In the genomic region with DNA sequence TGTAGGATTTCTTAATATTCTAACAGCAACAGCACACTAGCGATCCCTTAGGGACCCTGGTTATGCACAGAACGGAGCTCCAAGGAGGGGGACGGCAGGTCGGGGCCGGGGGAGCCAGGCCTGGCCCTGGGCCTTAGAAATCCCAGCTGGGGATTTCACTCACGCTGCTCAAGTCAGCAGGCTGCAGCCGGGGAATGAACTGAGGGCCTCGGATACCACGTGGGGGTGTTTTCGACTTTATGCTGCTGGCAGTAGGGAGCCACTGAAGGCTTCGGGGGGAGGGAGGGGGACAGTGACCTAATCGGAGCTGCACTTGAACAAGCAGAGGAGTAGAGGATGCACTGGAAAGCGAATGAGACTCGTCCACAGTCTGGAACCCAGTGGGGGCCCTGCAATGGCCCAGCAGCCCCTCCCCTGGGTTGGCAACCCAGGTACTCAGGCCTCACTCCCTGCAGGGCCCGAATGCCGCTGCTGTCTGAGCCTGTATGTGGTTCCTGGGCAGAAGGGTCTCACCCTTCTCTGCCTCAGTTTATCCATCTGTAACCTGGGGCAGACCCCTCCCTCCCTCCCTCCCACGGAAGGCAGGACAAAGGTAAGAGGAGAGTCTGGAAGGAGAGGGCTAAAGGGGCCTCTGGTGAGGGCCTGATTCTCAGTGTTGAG, we compare ENCODE assay signal across 24 cellular contexts. TPM values are rescaled to one million over a fixed set of nuclear protein-coding genes. Genes with fewer than 3 reads are reported as not detected.
DNase-seq lines count a peak whose midpoint lies in the region; ATAC-seq and TF ChIP-seq lines count a peak whose summit lies in the region.
"Had no signal": no experiment of that assay in that cellular context is flagged by ENCODE, and none has a peak within 500 bp of the region (broad histone marks: within the 10 kb centered on the region; RNA-seq: fewer than 3 reads in every experiment).

No MANE protein-coding gene starts in this region.

- H3K4me1 ChIP-seq in body of pancreas = peaks cover 18% of the 10 kb centered on the region
- H3K4me1 ChIP-seq in heart left ventricle = peaks cover 0 to 35% (median 12%) of the 10 kb centered on the region in 12 donors
- H3K4me1 ChIP-seq in tibial artery = no peaks in the 10 kb centered on the region
- H3K4me1 ChIP-seq in thyroid gland = no peaks in the 10 kb centered on the region

- intact Hi-C loops in body of pancreas (cut with DNase I) (no loop called here), heart left ventricle (cut with DNase I) (no loop called here), tibial artery (cut with DNase I; ENCODE audit: low total_unique reads) (no loop called here), thyroid gland (cut with DNase I) (no loop called here)

- H3K27me3 ChIP-seq in body of pancreas (no peaks in the 10 kb centered on the region), heart left ventricle (peaks cover 0 to 4% (median 0%) of the 10 kb centered on the region in 9 donors), tibial artery (peaks cover 0 to 50% of the 10 kb centered on the region in 2 donors), thyroid gland (no peaks in the 10 kb centered on the region)

- H3K4me3 Mint-ChIP-seq in stimulated activated naive CD8-positive, alpha-beta T cell treated with anti-CD3 and anti-CD28 coated beads, Interleukin-15, amount 100 ng/mL, for 72 hours = no peak overlapping the region
- H3K4me3 Mint-ChIP-seq: activated CD8-positive, alpha-beta T cell treated with anti-CD3 and anti-CD28 coated beads, Interleukin-2, amount 10 ng/mL, durations not matched to agents 7 days and 5 days; activated naive CD4-positive, alpha-beta T cell treated with anti-CD3 and anti-CD28 coated beads, Interleukin-2, amount 50 U/mL, for 24 hours; activated T-cell treated with anti-CD3 and anti-CD28 coated beads, Interleukin-2, amount 50 U/mL, for 24 hours; CD8-positive, alpha-beta memory T cell had no signal

- H3K9me3 ChIP-seq in body of pancreas = no peaks in the 10 kb centered on the region
- H3K9me3 ChIP-seq in heart left ventricle = no peaks in the 10 kb centered on the region
- no peaks in the 10 kb centered on the region for H3K9me3 ChIP-seq in tibial artery
- no peaks in the 10 kb centered on the region for H3K9me3 ChIP-seq in thyroid gland
- H3K9me3 ChIP-seq: neutrophil, SK-N-SH had no signal

- peak overlapping the region in 1 of 4 donors; percentile 32 for H3K27ac ChIP-seq in body of pancreas
- H3K27ac ChIP-seq in heart left ventricle = peak overlapping the region in 9 of 12 donors; percentile 22 to 71 (median 39)
- H3K27ac ChIP-seq in tibial artery = no peak overlapping the region
- no peak overlapping the region for H3K27ac ChIP-seq in thyroid gland
- H3K27ac ChIP-seq: neutrophil had no signal

- H3K36me3 ChIP-seq in body of pancreas (replicated peaks in 1 of 2; ENCODE audit: insufficient read depth in 1 of 2, low read depth in 2 of 2) = peaks cover 0 to 6% of the 10 kb centered on the region in 2 donors
- H3K36me3 ChIP-seq in heart left ventricle = no peaks in the 10 kb centered on the region
- H3K36me3 ChIP-seq in tibial artery = no peaks in the 10 kb centered on the region
- H3K36me3 ChIP-seq in thyroid gland = no peaks in the 10 kb centered on the region
- H3K36me3 ChIP-seq: neutrophil had no signal

- peak; percentile 39 to 60 (median 57) for DNase-seq in body of pancreas
- peak; percentile 65 to 85 (median 77) for DNase-seq in heart left ventricle
- peak; percentile 65 for DNase-seq in mucosa of gallbladder (ENCODE audit: low spot score)
- DNase-seq in tibial artery = peak; percentile 53 to 76
- no peak for DNase-seq in pons (ENCODE audit: low spot score)
- DNase-seq in stimulated activated naive CD8-positive, alpha-beta T cell treated with anti-CD3 and anti-CD28 coated beads, Interleukin-15, amount 100 ng/mL, for 72 hours = no peak
- DNase-seq in thyroid gland = no peak
- DNase-seq in NCI-H510A (lab: John Stamatoyannopoulos, UW) = no peak
- DNase-seq: activated CD8-positive, alpha-beta T cell treated with anti-CD3 and anti-CD28 coated beads, Interleukin-2, amount 10 ng/mL, durations not matched to agents 7 days and 5 days; activated T-cell treated with anti-CD3 and anti-CD28 coated beads, Interleukin-2, amount 50 U/mL, for 24 hours; DMS79 treated with DMSO at 0.1 percent for 48 hours; kidney glomerular epithelial cell; NCI-H1092; NCI-H2081; NCI-H446 treated with DMSO at 0.1 percent for 48 hours; NK-92 treated with Interleukin-12 subunit alpha and Interleukin-12 subunit beta, amount 100 ng/mL, for 24 hours; small intestine; stimulated activated CD4-positive, alpha-beta T cell treated with anti-CD3 and anti-CD28 coated beads, Interleukin-4, amount 100 ng/mL, for 4 hours; T-helper 9 cell had no signal

- H3K27me3 Mint-ChIP-seq in stimulated activated naive CD8-positive, alpha-beta T cell treated with anti-CD3 and anti-CD28 coated beads, Interleukin-15, amount 100 ng/mL, for 72 hours = peaks cover under 1% of the 10 kb centered on the region
- H3K27me3 Mint-ChIP-seq: activated naive CD4-positive, alpha-beta T cell treated with anti-CD3 and anti-CD28 coated beads, Interleukin-2, amount 50 U/mL, for 24 hours had no signal

- H3K4me1 Mint-ChIP-seq in stimulated activated naive CD8-positive, alpha-beta T cell treated with anti-CD3 and anti-CD28 coated beads, Interleukin-15, amount 100 ng/mL, for 72 hours = no peaks in the 10 kb centered on the region
- H3K4me1 Mint-ChIP-seq: activated naive CD4-positive, alpha-beta T cell treated with anti-CD3 and anti-CD28 coated beads, Interleukin-2, amount 50 U/mL, for 24 hours; CD8-positive, alpha-beta memory T cell had no signal

- TF ChIP-seq POLR2A in body of pancreas (IDR thresholded peaks at IDR 0.05) (no peak), heart left ventricle (IDR thresholded peaks at IDR 0.05) (no peak), thyroid gland (IDR thresholded peaks at IDR 0.05) (no peak)

- no peak overlapping the region for H3K27ac Mint-ChIP-seq in stimulated activated naive CD8-positive, alpha-beta T cell treated with anti-CD3 and anti-CD28 coated beads, Interleukin-15, amount 100 ng/mL, for 72 hours
- H3K27ac Mint-ChIP-seq: activated CD8-positive, alpha-beta T cell treated with anti-CD3 and anti-CD28 coated beads, Interleukin-2, amount 10 ng/mL, durations not matched to agents 7 days and 5 days; activated naive CD4-positive, alpha-beta T cell treated with anti-CD3 and anti-CD28 coated beads, Interleukin-2, amount 50 U/mL, for 24 hours; activated T-cell treated with anti-CD3 and anti-CD28 coated beads, Interleukin-2, amount 50 U/mL, for 24 hours had no signal

- TF ChIP-seq CTCF in body of pancreas (IDR thresholded peaks at IDR 0.05) = no peak
- TF ChIP-seq CTCF in heart left ventricle (IDR thresholded peaks at IDR 0.05) = no peak
- no peak for TF ChIP-seq CTCF in tibial artery (IDR thresholded peaks at IDR 0.05)
- no peak for TF ChIP-seq CTCF in thyroid gland (IDR thresholded peaks at IDR 0.05)

- H3K9me3 Mint-ChIP-seq in stimulated activated naive CD8-positive, alpha-beta T cell treated with anti-CD3 and anti-CD28 coated beads, Interleukin-15, amount 100 ng/mL, for 72 hours = no peaks in the 10 kb centered on the region
- H3K9me3 Mint-ChIP-seq: activated naive CD4-positive, alpha-beta T cell treated with anti-CD3 and anti-CD28 coated beads, Interleukin-2, amount 50 U/mL, for 24 hours; activated T-cell treated with anti-CD3 and anti-CD28 coated beads, Interleukin-2, amount 50 U/mL, for 24 hours; CD8-positive, alpha-beta memory T cell had no signal

- ATAC-seq in body of pancreas (peak; percentile 73), heart left ventricle (peak; percentile 18 to 82 (median 66))
- ATAC-seq in stimulated activated naive CD8-positive, alpha-beta T cell treated with anti-CD3 and anti-CD28 coated beads, Interleukin-15, amount 100 ng/mL, for 72 hours = no peak
- ATAC-seq: activated CD8-positive, alpha-beta T cell treated with anti-CD3 and anti-CD28 coated beads, Interleukin-2, amount 10 ng/mL, durations not matched to agents 7 days and 5 days had no signal

- 36 to 41% methylated on average over 14 to 16 of the region's 17 CpGs for WGBS in body of pancreas, 2 donors
- WGBS in heart left ventricle, 4 donors = 61 to 75% (median 71%) methylated on average over 16 to 17 of the region's 17 CpGs
- WGBS in thyroid gland, 2 donors = 70 to 74% methylated on average over 15 to 17 of the region's 17 CpGs

- H3K4me3 ChIP-seq in body of pancreas (no peak overlapping the region), heart left ventricle (no peak overlapping the region), tibial artery (no peak overlapping the region), thyroid gland (replicated peaks in 1 of 3) (no peak overlapping the region)
- H3K4me3 ChIP-seq: coronary artery had no signal

RNA-seq across cellular contexts. Expression of a gene that starts 53.7 kb away (rescaled TPM):
- total RNA-seq in body of pancreas (10 to 100 TPM; 77.1 to 89.5 TPM), heart left ventricle (1 to 10 TPM; 2.8 to 9.4 (median 6.7) TPM), mucosa of gallbladder (26.7 TPM), thyroid gland (10 to 100 TPM; 19.1 to 47.7 (median 42.5) TPM)
- polyA plus RNA-seq in heart left ventricle = 1 to 10 TPM; 4.3 to 6.3 TPM

Comparison
In these comparisons a context has a peak if more than half of its experiments do, and no peak if none do; other contexts are left out.
1. DNase-seq: peak in body of pancreas (4 of 4), heart left ventricle (5 of 5), mucosa of gallbladder (single experiment) and tibial artery (2 of 2); none in pons (single experiment), stimulated activated naive CD8-positive, alpha-beta T cell treated with anti-CD3 and anti-CD28 coated beads, Interleukin-15, amount 100 ng/mL, for 72 hours (0 of 2), thyroid gland (0 of 2) and NCI-H510A (single experiment).
2. H3K27ac ChIP-seq: peak in heart left ventricle (9 of 12); none in tibial artery (0 of 2) and thyroid gland (0 of 3).